ENCODE assay signal across 15 cellular contexts in genomic region chr11:11691296-11692141, GRCh38.
DNase-seq lines count a peak whose midpoint lies in the region; ATAC-seq lines count a peak whose summit lies in the region.
"Had no signal": no experiment of that assay in that cellular context is flagged by ENCODE, and none has a peak within 500 bp of the region (broad histone marks: within the 10 kb centered on the region; RNA-seq: fewer than 3 reads in every experiment).

No MANE protein-coding gene starts in this region.

- H3K4me3 Mint-ChIP-seq in activated CD4-positive, alpha-beta T cell treated with anti-CD3 and anti-CD28 coated beads for 36 hours: no peak overlapping the region

- no peaks in the 10 kb centered on the region for H3K9me3 ChIP-seq in iPS-20b (ENCODE audit: insufficient read depth, low read depth, low read length)
- H3K9me3 ChIP-seq: adrenal gland, upper lobe of left lung had no signal

- H3K27me3 ChIP-seq in iPS-20b (ENCODE audit: insufficient read depth, low read length): no peaks in the 10 kb centered on the region
- H3K27me3 ChIP-seq: adrenal gland, upper lobe of left lung had no signal

- H3K36me3 Mint-ChIP-seq in activated CD4-positive, alpha-beta T cell treated with anti-CD3 and anti-CD28 coated beads for 36 hours (ENCODE audit: low read depth): no peaks in the 10 kb centered on the region

- peaks cover 16% of the 10 kb centered on the region for H3K27me3 Mint-ChIP-seq in activated CD4-positive, alpha-beta T cell treated with anti-CD3 and anti-CD28 coated beads for 36 hours

- intact Hi-C loops in activated CD4-positive, alpha-beta T cell treated with anti-CD3 and anti-CD28 coated beads for 36 hours (cut with DNase I, micrococcal nuclease): no loop called here

- H3K36me3 ChIP-seq in iPS-20b (ENCODE audit: insufficient read depth, low read depth, low read length): no peaks in the 10 kb centered on the region
- H3K36me3 ChIP-seq: adrenal gland, upper lobe of left lung had no signal

- peak overlapping the region; percentile 37; the same call in 1 of the 2 replicates for H3K9ac ChIP-seq in iPS-20b (ENCODE audit: low read depth, low read length)

- no peaks in the 10 kb centered on the region for H3K9me3 Mint-ChIP-seq in activated CD4-positive, alpha-beta T cell treated with anti-CD3 and anti-CD28 coated beads for 36 hours (ENCODE audit: low read depth)

- no peak for ATAC-seq in GM21423 (IDR thresholded peaks at IDR 0.05; ENCODE audit: unreplicated experiment)
- ATAC-seq in HG03439 (IDR thresholded peaks at IDR 0.05; ENCODE audit: unreplicated experiment): no peak
- ATAC-seq in activated CD4-positive, alpha-beta T cell treated with anti-CD3 and anti-CD28 coated beads for 36 hours: no peak

- POLR2A ChIA-PET in activated CD4-positive, alpha-beta T cell treated with anti-CD3 and anti-CD28 coated beads for 36 hours (lab: Charles Lee): no interaction called here

- H3K4me3 ChIP-seq in iPS-20b (ENCODE audit: low read length): peak overlapping the region; percentile 49; the same call in 1 of the 2 replicates
- H3K4me3 ChIP-seq: adrenal gland, upper lobe of left lung had no signal

- DNase-seq in COLO668 (lab: John Stamatoyannopoulos, UW; ENCODE audit: unreplicated experiment) (peak; percentile 81), NCI-H1092 treated with DMSO at 0.1 percent for 48 hours (lab: John Stamatoyannopoulos, UW) (peak; percentile 18), NCI-H69 (lab: John Stamatoyannopoulos, UW) (peak; percentile 97), midbrain (lab: John Stamatoyannopoulos, UW) (no peak)
- DNase-seq in activated CD4-positive, alpha-beta T cell treated with anti-CD3 and anti-CD28 coated beads for 36 hours: no peak
- DNase-seq: activated CD4-positive, alpha-beta T cell treated with anti-CD3 and anti-CD28 coated beads for 48 hours; activated T-cell treated with anti-CD3 and anti-CD28 coated beads, Interleukin-2, amount 50 U/mL, for 48 hours; adrenal gland; NCI-H1694; stimulated activated CD4-positive, alpha-beta T cell treated with anti-CD3 and anti-CD28 coated beads, Interleukin-2, amount 100 ng/mL, for 48 hours; T-helper 1 cell; upper lobe of left lung had no signal

- H3K27ac Mint-ChIP-seq in activated CD4-positive, alpha-beta T cell treated with anti-CD3 and anti-CD28 coated beads for 36 hours: no peak overlapping the region

- no peaks in the 10 kb centered on the region for H3K4me1 Mint-ChIP-seq in activated CD4-positive, alpha-beta T cell treated with anti-CD3 and anti-CD28 coated beads for 36 hours

- CTCF ChIA-PET in activated CD4-positive, alpha-beta T cell treated with anti-CD3 and anti-CD28 coated beads for 36 hours (lab: Charles Lee): no interaction called here

- peak overlapping the region; percentile 32 for H3K27ac ChIP-seq in iPS-20b (ENCODE audit: low read length)
- H3K27ac ChIP-seq: adrenal gland, upper lobe of left lung had no signal

- peaks cover 6% of the 10 kb centered on the region; the same call in 1 of the 2 replicates for H3K4me1 ChIP-seq in iPS-20b (ENCODE audit: insufficient read depth, low read length)
- H3K4me1 ChIP-seq: adrenal gland had no signal

Comparison
In these comparisons a context has a peak if more than half of its experiments do, and no peak if none do; other contexts are left out.
1. DNase-seq: peak in COLO668 (single experiment), NCI-H1092 treated with DMSO at 0.1 percent for 48 hours (single experiment) and NCI-H69 (single experiment); none in activated CD4-positive, alpha-beta T cell treated with anti-CD3 and anti-CD28 coated beads for 36 hours (single experiment) and midbrain (single experiment).